1 cellular context compared by ENCODE assay signal in genomic region chr1:43252225-43252624, GRCh38.
TF ChIP-seq lines count a peak whose summit lies in the region.

No MANE protein-coding gene starts in this region.

TF ChIP-seq in K562, 482 proteins besides CTCF, POLR2A, EP300 and RAD21:
- TF ChIP-seq ELK3 (CRISPR knock-in tag; IDR thresholded peaks at IDR 0.05) (no peak), GMEB1 (CRISPR knock-in tag; IDR thresholded peaks at IDR 0.05) (no peak), RBM22 (IDR thresholded peaks at IDR 0.05; ENCODE audit: low read depth, low read length, poor library complexity, severe bottlenecking) (no peak), ZNF12 (CRISPR knock-in tag; IDR thresholded peaks at IDR 0.05) (no peak), GABPB2 (CRISPR knock-in tag; conservative IDR thresholded peaks at IDR 0.05) (no peak), ZNF436 (CRISPR knock-in tag; IDR thresholded peaks at IDR 0.05) (no peak), SAFB2 (IDR thresholded peaks at IDR 0.05; ENCODE audit: borderline replicate concordance, low read depth, low read length, severe bottlenecking) (no peak), HDAC8 (tag; IDR thresholded peaks at IDR 0.05) (no peak), ILF3 (IDR thresholded peaks at IDR 0.05; ENCODE audit: borderline replicate concordance) (no peak), MIER1 (IDR thresholded peaks at IDR 0.05; ENCODE audit: low read depth) (no peak), PYGO2 (tag; IDR thresholded peaks at IDR 0.05) (no peak), SMAD4 (CRISPR knock-in tag; conservative IDR thresholded peaks at IDR 0.05) (no peak)
